In the genomic region with DNA sequence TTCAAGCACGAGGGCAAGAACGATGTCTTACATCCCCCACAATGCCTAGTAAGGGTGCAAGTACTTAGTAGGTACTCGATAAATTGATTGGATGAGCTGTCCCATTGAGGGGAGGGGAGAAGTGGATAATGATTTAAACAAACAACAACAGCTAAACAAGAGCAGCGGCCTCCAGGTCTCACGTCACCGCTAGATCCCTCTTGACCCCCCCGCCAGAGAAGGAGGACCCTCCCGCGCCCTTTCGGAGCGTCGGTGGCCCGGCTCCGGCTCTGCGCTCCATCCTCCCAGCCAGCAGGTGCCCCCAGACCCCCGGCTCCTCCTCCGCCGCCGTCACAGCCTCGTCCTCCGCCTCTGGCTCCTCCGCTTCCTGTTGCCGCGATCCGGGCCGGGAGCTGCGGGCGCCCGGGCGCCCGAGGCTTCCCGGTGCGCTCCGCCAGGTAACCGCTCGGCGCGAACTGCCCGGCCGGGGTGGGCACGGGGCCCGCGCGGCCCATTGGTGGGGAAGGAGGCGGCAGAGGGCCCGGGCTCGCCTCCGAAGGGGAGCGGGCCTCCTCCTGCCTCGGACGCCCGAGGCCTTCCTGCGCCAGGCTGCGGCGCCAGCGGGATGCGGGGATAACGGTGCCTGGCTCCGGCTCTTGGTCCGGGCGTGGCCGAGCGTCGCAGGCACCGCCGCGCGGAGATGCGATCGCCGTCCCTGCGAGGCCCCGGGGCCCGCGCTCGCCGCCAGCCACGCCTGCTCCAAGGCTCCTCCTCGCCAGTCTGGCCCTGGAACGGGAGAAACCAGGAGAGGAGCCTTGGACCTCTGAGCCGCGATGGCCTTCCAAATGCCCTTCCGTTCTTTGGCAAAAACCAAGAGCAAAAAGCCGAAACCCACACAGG, we compare ENCODE assay signal across 1 cellular context.
A peak's percentile ranks its signal among the peaks of the same experiment; 100 is the strongest.
TF ChIP-seq lines count a peak whose summit lies in the region.

TSS of gene TLCD5 (plus strand) at position 368 of the 879 bp plus-strand sequence. CDS start 2,143 bp downstream, outside the sequence.

TF ChIP-seq in HCT116, 20 proteins besides CTCF, POLR2A, EP300 and RAD21 (continued from another document):
- TF ChIP-seq REST (IDR thresholded peaks at IDR 0.05; ENCODE audit: low read depth), result no peak
- TF ChIP-seq MAX (IDR thresholded peaks at IDR 0.05), result peak; percentile 41; the same call in 1 of the 2 replicates
- TF ChIP-seq ZFX (IDR thresholded peaks at IDR 0.05), result peak; percentile 98
- TF ChIP-seq POLR2AphosphoS5 (IDR thresholded peaks at IDR 0.05; ENCODE audit: low read depth, low read length), result peak; percentile 85
